ENCODE assay signal across 2 cellular contexts in the genomic region with DNA sequence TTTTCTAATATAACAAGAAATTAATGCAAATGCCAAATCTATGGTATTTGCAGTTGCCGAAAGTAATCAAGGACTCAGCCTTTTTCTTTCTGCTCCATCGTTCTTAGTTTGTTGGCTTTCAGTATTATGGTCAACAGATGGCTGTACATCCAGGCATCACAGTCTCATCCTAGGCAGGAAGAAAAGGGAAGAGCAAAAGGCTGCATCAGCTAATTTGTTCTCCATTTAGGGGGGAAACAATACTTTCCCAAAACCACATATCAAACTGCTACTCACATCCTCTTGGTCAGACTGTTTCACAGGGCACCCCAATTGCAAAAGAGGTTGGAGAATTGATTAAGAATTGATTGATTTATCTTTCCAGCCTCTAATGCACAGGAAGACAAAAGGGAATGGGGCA.
TF ChIP-seq lines count a peak whose summit lies in the region.

No MANE protein-coding gene starts in this region.

TF ChIP-seq in A549, 52 proteins besides CTCF, POLR2A, EP300 and RAD21:
- TF ChIP-seq MAFK (IDR thresholded peaks at IDR 0.05; ENCODE audit: partially characterized antibody) (peak; percentile 68), HOXA7 (CRISPR knock-in tag; IDR thresholded peaks at IDR 0.05) (no peak)

TF ChIP-seq in H1, 55 proteins besides CTCF, POLR2A, EP300 and RAD21:
- TF ChIP-seq EGR1 (IDR thresholded peaks at IDR 0.05; ENCODE audit: borderline replicate concordance, low read depth, low read length): no peak
- no peak for TF ChIP-seq RXRA (IDR thresholded peaks at IDR 0.05; ENCODE audit: insufficient read depth, low read depth, low read length)
- TF ChIP-seq, protein P1, sequence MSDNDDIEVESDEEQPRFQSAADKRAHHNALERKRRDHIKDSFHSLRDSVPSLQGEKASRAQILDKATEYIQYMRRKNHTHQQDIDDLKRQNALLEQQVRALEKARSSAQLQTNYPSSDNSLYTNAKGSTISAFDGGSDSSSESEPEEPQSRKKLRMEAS (IDR thresholded peaks at IDR 0.05): no peak
- no peak for TF ChIP-seq CTBP2 (IDR thresholded peaks at IDR 0.05; ENCODE audit: borderline replicate concordance, insufficient read depth, insufficient read length, low read length)
- TF ChIP-seq FOSL1 (IDR thresholded peaks at IDR 0.05; ENCODE audit: insufficient read depth, low read depth, low read length): no peak
- no peak for TF ChIP-seq POLR2AphosphoS5 (IDR thresholded peaks at IDR 0.05; ENCODE audit: low read depth, low read length)
- no peak for TF ChIP-seq TAF1 (IDR thresholded peaks at IDR 0.05; ENCODE audit: low read depth, low read length)
- no peak for TF ChIP-seq RBBP5 (IDR thresholded peaks at IDR 0.05; ENCODE audit: borderline replicate concordance, low read depth, low read length)
- TF ChIP-seq CBX8 (IDR thresholded peaks at IDR 0.05; ENCODE audit: borderline replicate concordance, low read depth, low read length): no peak
- no peak for TF ChIP-seq SIX5 (IDR thresholded peaks at IDR 0.05; ENCODE audit: low read depth, low read length)
- TF ChIP-seq CEBPB (IDR thresholded peaks at IDR 0.05; ENCODE audit: low read depth, low read length): no peak
- TF ChIP-seq, protein P2, sequence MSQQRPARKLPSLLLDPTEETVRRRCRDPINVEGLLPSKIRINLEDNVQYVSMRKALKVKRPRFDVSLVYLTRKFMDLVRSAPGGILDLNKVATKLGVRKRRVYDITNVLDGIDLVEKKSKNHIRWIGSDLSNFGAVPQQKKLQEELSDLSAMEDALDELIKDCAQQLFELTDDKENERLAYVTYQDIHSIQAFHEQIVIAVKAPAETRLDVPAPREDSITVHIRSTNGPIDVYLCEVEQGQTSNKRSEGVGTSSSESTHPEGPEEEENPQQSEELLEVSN (IDR thresholded peaks at IDR 0.05): no peak
- TF ChIP-seq, protein P3, sequence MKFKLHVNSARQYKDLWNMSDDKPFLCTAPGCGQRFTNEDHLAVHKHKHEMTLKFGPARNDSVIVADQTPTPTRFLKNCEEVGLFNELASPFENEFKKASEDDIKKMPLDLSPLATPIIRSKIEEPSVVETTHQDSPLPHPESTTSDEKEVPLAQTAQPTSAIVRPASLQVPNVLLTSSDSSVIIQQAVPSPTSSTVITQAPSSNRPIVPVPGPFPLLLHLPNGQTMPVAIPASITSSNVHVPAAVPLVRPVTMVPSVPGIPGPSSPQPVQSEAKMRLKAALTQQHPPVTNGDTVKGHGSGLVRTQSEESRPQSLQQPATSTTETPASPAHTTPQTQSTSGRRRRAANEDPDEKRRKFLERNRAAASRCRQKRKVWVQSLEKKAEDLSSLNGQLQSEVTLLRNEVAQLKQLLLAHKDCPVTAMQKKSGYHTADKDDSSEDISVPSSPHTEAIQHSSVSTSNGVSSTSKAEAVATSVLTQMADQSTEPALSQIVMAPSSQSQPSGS (IDR thresholded peaks at IDR 0.05; ENCODE audit: low read length): no peak
- TF ChIP-seq TCF12 (IDR thresholded peaks at IDR 0.05; ENCODE audit: low read depth, low read length): no peak
- no peak for TF ChIP-seq HDAC6 (IDR thresholded peaks at IDR 0.05; ENCODE audit: low read depth, low read length)
